Comparison of ENCODE assay signal across 11 cellular contexts in genomic region chr9:134215395-134215708, GRCh38. TPM values are rescaled to one million over a fixed set of nuclear protein-coding genes. Genes with fewer than 3 reads are reported as not detected.
A peak's percentile ranks its signal among the peaks of the same experiment; 100 is the strongest.
DNase-seq lines count a peak whose midpoint lies in the region; ATAC-seq and TF ChIP-seq lines count a peak whose summit lies in the region.
"Had no signal": no experiment of that assay in that cellular context is flagged by ENCODE, and none has a peak within 500 bp of the region (broad histone marks: within the 10 kb centered on the region; RNA-seq: fewer than 3 reads in every experiment).

No MANE protein-coding gene starts in this region.

- H3K4me3 Mint-ChIP-seq in endodermal cell (no peak overlapping the region), mesothelial cell of epicardium (no peak overlapping the region)
- H3K4me3 Mint-ChIP-seq: CD4-positive, CD25-positive, alpha-beta regulatory T cell had no signal

- H3K36me3 Mint-ChIP-seq in endodermal cell (ENCODE audit: low read depth) (no peaks in the 10 kb centered on the region), mesothelial cell of epicardium (no peaks in the 10 kb centered on the region)
- H3K36me3 Mint-ChIP-seq: CD4-positive, CD25-positive, alpha-beta regulatory T cell had no signal

- H3K9me3 ChIP-seq in SJCRH30 (replicated peaks) (0 out of 2 replicates have a peak, but pooled peaks cover 4% of the 10 kb centered on the region), endodermal cell (ENCODE audit: control insufficient read depth, low read length) (no peaks in the 10 kb centered on the region)

- peaks cover 28% of the 10 kb centered on the region for H3K4me1 ChIP-seq in SJCRH30
- no peaks in the 10 kb centered on the region for H3K4me1 ChIP-seq in endodermal cell (ENCODE audit: control insufficient read depth, insufficient read depth, low read length)

- TF ChIP-seq CTCF in endodermal cell (conservative IDR thresholded peaks at IDR 0.05) = no peak
- TF ChIP-seq CTCF in mesothelial cell of epicardium (IDR thresholded peaks at IDR 0.05; ENCODE audit: unreplicated experiment) = no peak

- H3K27ac ChIP-seq in SJCRH30 (peak overlapping the region; percentile 62), endodermal cell (ENCODE audit: low read depth, low read length) (peak overlapping the region; percentile 87), substantia nigra (ENCODE audit: low read depth, low read length, poor library complexity, severe bottlenecking) (peak overlapping the region; percentile 74)

- 90 to 91% methylated on average over 4 to 9 of the region's 9 CpGs for WGBS in endodermal cell (ENCODE audit: insufficient coverage in 1 of 2, insufficient read length in 1 of 2), 2 experiments

- no peak overlapping the region for H3K27ac Mint-ChIP-seq in endodermal cell
- peak overlapping the region; percentile 53 for H3K27ac Mint-ChIP-seq in mesothelial cell of epicardium
- H3K27ac Mint-ChIP-seq: CD4-positive, CD25-positive, alpha-beta regulatory T cell had no signal

- no peak overlapping the region for H3K9ac ChIP-seq in endodermal cell (ENCODE audit: extremely low read depth, low read length, poor library complexity, severe bottlenecking)

- peaks cover 6% of the 10 kb centered on the region for H3K9me3 Mint-ChIP-seq in endodermal cell
- peaks cover 5% of the 10 kb centered on the region for H3K9me3 Mint-ChIP-seq in mesothelial cell of epicardium

- H3K4me3 ChIP-seq in SJCRH30 = peak overlapping the region; percentile 33
- no peak overlapping the region for H3K4me3 ChIP-seq in endodermal cell (ENCODE audit: low read length)

- DNase-seq in SJCRH30 = no peak
- DNase-seq in endodermal cell = no peak
- no peak for DNase-seq in mesothelial cell of epicardium (ENCODE audit: low spot score in 2 of 2, unreplicated experiment in 2 of 2)
- peak in 2 of 49 donors; percentile 44 to 57 for DNase-seq in substantia nigra (lab: John Stamatoyannopoulos, UW)
- no peak for DNase-seq in DMS153 (lab: John Stamatoyannopoulos, UW)
- no peak for DNase-seq in dedifferentiated amniotic fluid mesenchymal stem cell (ENCODE audit: extremely low spot score)
- no peak for DNase-seq in activated CD4-positive, alpha-beta T cell treated with anti-CD3 and anti-CD28 coated beads, Interleukin-2, amount 50 U/mL, for 1 hour
- DNase-seq: CD4-positive, CD25-positive, alpha-beta regulatory T cell; NCI-H2227 treated with DMSO at 0.1 percent for 48 hours had no signal

- H3K27me3 Mint-ChIP-seq in endodermal cell (ENCODE audit: insufficient read depth) (no peaks in the 10 kb centered on the region), mesothelial cell of epicardium (ENCODE audit: low read depth) (no peaks in the 10 kb centered on the region)
- H3K27me3 Mint-ChIP-seq: CD4-positive, CD25-positive, alpha-beta regulatory T cell had no signal

- H3K36me3 ChIP-seq in SJCRH30 (no peaks in the 10 kb centered on the region), endodermal cell (ENCODE audit: control insufficient read depth, insufficient read depth, low read length) (no peaks in the 10 kb centered on the region)

- no peak for ATAC-seq in GM18498 (IDR thresholded peaks at IDR 0.05; ENCODE audit: unreplicated experiment)

- H3K4me1 Mint-ChIP-seq in endodermal cell (peaks cover 3% of the 10 kb centered on the region), mesothelial cell of epicardium (peaks cover 29% of the 10 kb centered on the region)
- H3K4me1 Mint-ChIP-seq: CD4-positive, CD25-positive, alpha-beta regulatory T cell had no signal

- H3K27me3 ChIP-seq in SJCRH30 (peaks cover 14% of the 10 kb centered on the region), endodermal cell (ENCODE audit: control insufficient read depth, insufficient read depth, low read length, poor library complexity, severe bottlenecking) (no peaks in the 10 kb centered on the region)

RNA-seq across cellular contexts. Expression of gene RNU6ATAC, which starts 51.0 kb away (rescaled TPM):
- total RNA-seq in SJCRH30 (2014; rRNA removed; shearing (Covaris generic)) = not detected in 2 replicates
- 100 to 1,000 TPM; 115 to 156 TPM for total RNA-seq in endodermal cell
- 17,848 TPM for polyA plus RNA-seq in endodermal cell (2013, experiment 1 of 2)
- polyA plus RNA-seq in endodermal cell (2013, experiment 2 of 2) = 19,941 TPM
- 61.4 to 122 TPM (median 69.3 TPM) in 3 replicates for total RNA-seq in mesothelial cell of epicardium
- total RNA-seq: LHCN-M2 had no signal
- polyA plus RNA-seq: CD4-positive, CD25-positive, alpha-beta regulatory T cell had no signal

Comparison
In these comparisons a context has a peak if more than half of its experiments do, and no peak if none do; other contexts are left out.
1. RNA of gene RNU6ATAC, which starts 51.0 kb away (total RNA-seq): 115 to 156 TPM in endodermal cell and 61.4 to 122 TPM in mesothelial cell of epicardium; not detected in SJCRH30; every median in the first group is over 10 times any median in the second.
2. Peak in every context shown above with its lines, with median percentiles within 50 percentile points of each other: H3K27ac ChIP-seq.